Comparison of ENCODE assay signal across 1 cellular context in genomic region chr17:61379457-61380216, GRCh38.
TF ChIP-seq lines count a peak whose summit lies in the region.

No MANE protein-coding gene starts in this region.

TF ChIP-seq in HepG2, 621 proteins besides CTCF, POLR2A, EP300 and RAD21 (continued from another document):
- no peak for TF ChIP-seq ZNF800 (CRISPR knock-in tag; IDR thresholded peaks at IDR 0.05)
- no peak for TF ChIP-seq ONECUT2 (CRISPR knock-in tag; IDR thresholded peaks at IDR 0.05)
- peak; percentile 49; the same call in 1 of the 2 replicates for TF ChIP-seq RXRB (CRISPR knock-in tag; IDR thresholded peaks at IDR 0.05; ENCODE audit: borderline replicate concordance)
- TF ChIP-seq SOX6 (IDR thresholded peaks at IDR 0.05), result no peak
- no peak for TF ChIP-seq SOX6 (CRISPR knock-in tag; IDR thresholded peaks at IDR 0.05)
- TF ChIP-seq RNF2 (conservative IDR thresholded peaks at IDR 0.05; ENCODE audit: low read depth), result no peak
- no peak for TF ChIP-seq CENPBD1 (CRISPR knock-in tag; IDR thresholded peaks at IDR 0.05; ENCODE audit: borderline replicate concordance, low read depth)
- TF ChIP-seq THAP7 (CRISPR knock-in tag; IDR thresholded peaks at IDR 0.05), result no peak
- no peak for TF ChIP-seq DRAP1 (CRISPR knock-in tag; IDR thresholded peaks at IDR 0.05)
- peak; percentile 44; the same call in 1 of the 2 replicates for TF ChIP-seq NR2F2 (IDR thresholded peaks at IDR 0.05; ENCODE audit: borderline replicate concordance, low read depth)
- TF ChIP-seq NFE2L2 (IDR thresholded peaks at IDR 0.05; ENCODE audit: low read length), result no peak
- no peak for TF ChIP-seq POLR2AphosphoS2 (IDR thresholded peaks at IDR 0.05; ENCODE audit: low read depth, low read length)
- no peak for TF ChIP-seq ZC3H13 (CRISPR knock-in tag; IDR thresholded peaks at IDR 0.05)
- TF ChIP-seq CBX2 (IDR thresholded peaks at IDR 0.05; ENCODE audit: low read depth, low read length), result no peak
- no peak for TF ChIP-seq CBX2 (CRISPR knock-in tag; IDR thresholded peaks at IDR 0.05; ENCODE audit: low read depth)
- no peak for TF ChIP-seq CSRNP1 (CRISPR knock-in tag; IDR thresholded peaks at IDR 0.05)
- no peak for TF ChIP-seq ZNF879 (CRISPR knock-in tag; IDR thresholded peaks at IDR 0.05)
- no peak for TF ChIP-seq MZF1 (CRISPR knock-in tag; IDR thresholded peaks at IDR 0.05; ENCODE audit: borderline replicate concordance)
- TF ChIP-seq HMG20A (CRISPR knock-in tag; IDR thresholded peaks at IDR 0.05; ENCODE audit: borderline replicate concordance), result no peak
- peak; percentile 43; the same call in 1 of the 2 replicates for TF ChIP-seq ETV5 (CRISPR knock-in tag; IDR thresholded peaks at IDR 0.05; ENCODE audit: borderline replicate concordance)
- TF ChIP-seq CERS6 (CRISPR knock-in tag; IDR thresholded peaks at IDR 0.05), result 0 out of 2 replicates have a peak, but pooled peaks have one; percentile 21
- 0 out of 2 replicates have a peak, but pooled peaks have one; percentile 10 for TF ChIP-seq ZNF878 (CRISPR knock-in tag; IDR thresholded peaks at IDR 0.05)
- TF ChIP-seq ZC3H4 (CRISPR knock-in tag; IDR thresholded peaks at IDR 0.05; ENCODE audit: borderline replicate concordance), result no peak
- peak; percentile 24 for TF ChIP-seq AGO2 (optimal IDR thresholded peaks at IDR 0.05; ENCODE audit: low read depth, low read length)
- TF ChIP-seq ZXDC (CRISPR knock-in tag; IDR thresholded peaks at IDR 0.05), result no peak
- TF ChIP-seq ZBTB2 (CRISPR knock-in tag; IDR thresholded peaks at IDR 0.05; ENCODE audit: low read depth), result no peak
- TF ChIP-seq SRSF1 (optimal IDR thresholded peaks at IDR 0.05; ENCODE audit: low read depth, low read length), result no peak
- no peak for TF ChIP-seq DMAP1 (CRISPR knock-in tag; IDR thresholded peaks at IDR 0.05)
- TF ChIP-seq ZNF501 (CRISPR knock-in tag; IDR thresholded peaks at IDR 0.05), result no peak; the same call in 1 of the 2 replicates
- TF ChIP-seq MYC (CRISPR knock-in tag; IDR thresholded peaks at IDR 0.05; ENCODE audit: borderline replicate concordance), result no peak
- TF ChIP-seq HNRNPUL1 (IDR thresholded peaks at IDR 0.05; ENCODE audit: low read depth, low read length), result no peak
- no peak for TF ChIP-seq SRY (CRISPR knock-in tag; IDR thresholded peaks at IDR 0.05)
